In the genomic region with DNA sequence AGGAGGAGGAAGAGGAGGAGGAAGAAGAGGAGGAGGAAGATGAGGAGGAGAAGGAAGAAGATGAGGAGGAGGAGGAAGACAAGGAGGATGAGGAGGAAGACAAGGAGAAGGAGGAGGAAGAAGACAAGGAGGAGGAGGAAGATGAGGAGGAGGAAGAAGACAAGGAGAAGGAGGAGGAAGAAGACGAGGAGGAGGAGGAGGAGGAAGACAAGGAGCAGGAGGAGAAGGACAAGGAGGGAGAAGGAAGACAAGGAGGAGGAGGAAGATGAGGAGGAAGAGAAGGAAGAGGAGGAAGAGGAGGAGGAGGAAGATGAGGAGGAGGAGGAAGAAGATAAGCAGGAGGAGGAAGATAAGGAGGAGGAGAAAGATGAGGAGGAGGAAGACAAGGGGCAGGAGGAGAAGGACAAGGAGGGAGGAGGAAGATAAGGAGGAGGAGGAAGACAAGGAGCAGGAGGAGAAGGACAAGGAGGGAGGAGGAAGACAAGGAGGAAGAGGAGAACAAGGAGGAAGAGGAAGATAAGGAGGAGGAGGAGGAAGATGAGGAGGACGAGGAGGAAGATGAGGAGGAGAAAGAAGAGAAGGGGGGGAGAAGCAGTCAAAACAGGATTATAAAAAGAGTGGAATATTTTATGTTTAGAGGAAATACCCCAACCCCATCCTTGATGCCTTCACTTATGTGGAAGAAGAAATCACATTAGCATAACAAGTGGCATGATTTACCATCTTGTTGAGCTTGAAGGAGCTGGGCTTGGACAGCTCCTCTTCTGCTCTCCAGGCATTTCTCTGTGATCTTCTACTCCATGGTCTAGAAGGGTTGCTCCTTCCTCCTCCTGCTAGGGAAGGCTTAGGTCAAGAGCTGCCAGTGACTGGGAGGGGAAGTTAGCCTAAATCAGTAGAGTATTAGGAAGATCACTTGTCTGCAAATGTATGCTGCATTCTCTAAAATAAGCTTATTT, we compare ENCODE assay signal across 15 cellular contexts. TPM values are rescaled to one million over a fixed set of nuclear protein-coding genes. Genes with fewer than 3 reads are reported as not detected.
DNase-seq lines count a peak whose midpoint lies in the region; ATAC-seq, FAIRE-seq and TF ChIP-seq lines count a peak whose summit lies in the region.
"Had no signal": no experiment of that assay in that cellular context is flagged by ENCODE, and none has a peak within 500 bp of the region (broad histone marks: within the 10 kb centered on the region; RNA-seq: fewer than 3 reads in every experiment).

No MANE protein-coding gene starts in this region.

- H3K36me3 Mint-ChIP-seq in stimulated activated naive B cell treated with anti-CD40 and anti-IgM and Interleukin-4, amounts not matched to agents 10 μg/mL and 1 μg/mL and 100 μg/mL, for 72 hours, result no peaks in the 10 kb centered on the region
- H3K36me3 Mint-ChIP-seq in glutamatergic neuron (ENCODE audit: unreplicated experiment), result peaks cover 4% of the 10 kb centered on the region
- H3K36me3 Mint-ChIP-seq: CD14-positive monocyte; CD4-positive, alpha-beta memory T cell had no signal

- DNase-seq in A549 (ENCODE audit: low read depth in 1 of 2, low spot score in 1 of 2), result no peak
- no peak for DNase-seq in DND-41
- DNase-seq in NB4 (ENCODE audit: low read depth), result peak; percentile 3
- DNase-seq in stimulated activated naive B cell treated with anti-CD40 and anti-IgM and Interleukin-4, amounts not matched to agents 10 μg/mL and 1 μg/mL and 100 μg/mL, for 72 hours, result no peak
- DNase-seq in glutamatergic neuron, result no peak
- DNase-seq in activated T-cell treated with anti-CD3 and anti-CD28 coated beads for 4 hours, result no peak
- DNase-seq: CD4-positive, alpha-beta memory T cell; DMS153; DMS79; GF-D8; H9 had no signal

- WGBS in A549 (ENCODE audit: missing lambda C conversion rate), result 50% methylated on average over 2 of the region's 2 CpGs

- H3K27me3 ChIP-seq in DND-41 (ENCODE audit: insufficient read depth, low read length, poor library complexity), result no peaks in the 10 kb centered on the region
- H3K27me3 ChIP-seq: BLaER1 had no signal

- no peaks in the 10 kb centered on the region for H3K36me3 ChIP-seq in DND-41 (ENCODE audit: insufficient read depth, low read length)
- H3K36me3 ChIP-seq: BLaER1 had no signal

- TF ChIP-seq CTCF in A549 (IDR thresholded peaks at IDR 0.05) (no peak), DND-41 (IDR thresholded peaks at IDR 0.05; ENCODE audit: borderline replicate concordance, extremely low read depth, low read length, poor library complexity, severe bottlenecking) (no peak), NB4 (IDR thresholded peaks at IDR 0.05; ENCODE audit: low read depth, low read length) (no peak), glutamatergic neuron (IDR thresholded peaks at IDR 0.05; ENCODE audit: partially characterized antibody, unreplicated experiment) (no peak)

- H3K4me3 ChIP-seq in A549, result no peak overlapping the region
- no peak overlapping the region for H3K4me3 ChIP-seq in DND-41 (ENCODE audit: low read depth in 1 of 2, low read length in 2 of 2)
- H3K4me3 ChIP-seq in NB4 (ENCODE audit: low read depth, low read length), result no peak overlapping the region
- H3K4me3 ChIP-seq: BLaER1, K562 had no signal

- TF ChIP-seq EP300 in A549 (IDR thresholded peaks at IDR 0.05), result no peak

- no peaks in the 10 kb centered on the region for H3K9me3 ChIP-seq in A549
- H3K9me3 ChIP-seq in DND-41 (ENCODE audit: insufficient read depth, low read length, severe bottlenecking), result no peaks in the 10 kb centered on the region
- H3K9me3 ChIP-seq: BLaER1 had no signal

- no peaks in the 10 kb centered on the region for H3K4me1 Mint-ChIP-seq in stimulated activated naive B cell treated with anti-CD40 and anti-IgM and Interleukin-4, amounts not matched to agents 10 μg/mL and 1 μg/mL and 100 μg/mL, for 72 hours
- no peaks in the 10 kb centered on the region for H3K4me1 Mint-ChIP-seq in glutamatergic neuron (ENCODE audit: low read depth, unreplicated experiment)
- H3K4me1 Mint-ChIP-seq: CD4-positive, alpha-beta memory T cell; H9 had no signal

- H3K27me3 Mint-ChIP-seq in stimulated activated naive B cell treated with anti-CD40 and anti-IgM and Interleukin-4, amounts not matched to agents 10 μg/mL and 1 μg/mL and 100 μg/mL, for 72 hours, result peaks cover 19 to 25% of the 10 kb centered on the region in 2 donors
- no peaks in the 10 kb centered on the region for H3K27me3 Mint-ChIP-seq in glutamatergic neuron (ENCODE audit: unreplicated experiment)

- TF ChIP-seq RAD21 in A549 (conservative IDR thresholded peaks at IDR 0.05 in 1 of 2, IDR thresholded peaks at IDR 0.05 in 1 of 2), result no peak

- TF ChIP-seq POLR2A in A549 (IDR thresholded peaks at IDR 0.05; ENCODE audit: low read length), result no peak
- no peak for TF ChIP-seq POLR2A in NB4 (IDR thresholded peaks at IDR 0.05; ENCODE audit: extremely low read depth, insufficient read length)

- CTCF ChIA-PET in A549 (lab: Yijun Ruan, JAX), result interaction anchor here (0.7 kb wide), 1 partner anchor 17 kb away, joined by 3 read pairs; no protein-coding TSS in a partner anchor

- H3K4me2 ChIP-seq in A549, result no peak overlapping the region
- H3K4me2 ChIP-seq in DND-41 (ENCODE audit: insufficient read depth, low read length), result no peak overlapping the region
- H3K4me2 ChIP-seq: BLaER1 had no signal

- no peaks in the 10 kb centered on the region for H3K79me2 ChIP-seq in DND-41 (ENCODE audit: insufficient read depth, low read length)

- no peaks in the 10 kb centered on the region for H4K20me1 ChIP-seq in DND-41 (ENCODE audit: insufficient read depth, low read length)
- H4K20me1 ChIP-seq: BLaER1 had no signal

- ATAC-seq in A549 (no peak), DND-41 (ENCODE audit: insufficient read depth, low read depth) (0 out of 3 replicates have a peak, but pooled peaks have one; percentile 42)
- ATAC-seq in stimulated activated naive B cell treated with anti-CD40 and anti-IgM and Interleukin-4, amounts not matched to agents 10 μg/mL and 1 μg/mL and 100 μg/mL, for 72 hours (replicated peaks), result peak in 1 of 2 donors; percentile 23
- ATAC-seq: K562 had no signal

- no peak overlapping the region for H2AFZ ChIP-seq in DND-41 (ENCODE audit: low read depth, low read length)

- H3K9ac ChIP-seq in DND-41 (ENCODE audit: low read depth, low read length), result no peak overlapping the region
- H3K9ac ChIP-seq: BLaER1 had no signal

- H3K4me3 Mint-ChIP-seq in stimulated activated naive B cell treated with anti-CD40 and anti-IgM and Interleukin-4, amounts not matched to agents 10 μg/mL and 1 μg/mL and 100 μg/mL, for 72 hours, result no peak overlapping the region
- H3K4me3 Mint-ChIP-seq in glutamatergic neuron (ENCODE audit: unreplicated experiment), result no peak overlapping the region
- H3K4me3 Mint-ChIP-seq: CD14-positive monocyte; CD4-positive, alpha-beta memory T cell; H9 had no signal

- peak overlapping the region; percentile 25 for H3K27ac Mint-ChIP-seq in stimulated activated naive B cell treated with anti-CD40 and anti-IgM and Interleukin-4, amounts not matched to agents 10 μg/mL and 1 μg/mL and 100 μg/mL, for 72 hours
- no peak overlapping the region for H3K27ac Mint-ChIP-seq in glutamatergic neuron (ENCODE audit: unreplicated experiment)
- H3K27ac Mint-ChIP-seq: CD14-positive monocyte; CD4-positive, alpha-beta memory T cell; H9 had no signal

- peaks cover 2 to 3% of the 10 kb centered on the region in 2 donors for H3K9me3 Mint-ChIP-seq in stimulated activated naive B cell treated with anti-CD40 and anti-IgM and Interleukin-4, amounts not matched to agents 10 μg/mL and 1 μg/mL and 100 μg/mL, for 72 hours
- peaks cover 1% of the 10 kb centered on the region for H3K9me3 Mint-ChIP-seq in glutamatergic neuron (ENCODE audit: unreplicated experiment)

- no peak for FAIRE-seq in A549 (lab: Jason Lieb, UNC)
- FAIRE-seq: A204.1, K562 had no signal

- POLR2A ChIA-PET in A549 (lab: Yijun Ruan, JAX), result no interaction called here

- H3K27ac ChIP-seq in A549, result no peak overlapping the region
- no peak overlapping the region for H3K27ac ChIP-seq in DND-41 (ENCODE audit: low read length)
- H3K27ac ChIP-seq: BLaER1 had no signal

- H3K4me1 ChIP-seq in A549 (no peaks in the 10 kb centered on the region), DND-41 (ENCODE audit: insufficient read depth, low read length) (no peaks in the 10 kb centered on the region)
- H3K4me1 ChIP-seq: BLaER1 had no signal

TF ChIP-seq in A549, 52 proteins besides CTCF, POLR2A, EP300 and RAD21:
- TF ChIP-seq SREBF2 (IDR thresholded peaks at IDR 0.05), result no peak
- TF ChIP-seq, protein P1, sequence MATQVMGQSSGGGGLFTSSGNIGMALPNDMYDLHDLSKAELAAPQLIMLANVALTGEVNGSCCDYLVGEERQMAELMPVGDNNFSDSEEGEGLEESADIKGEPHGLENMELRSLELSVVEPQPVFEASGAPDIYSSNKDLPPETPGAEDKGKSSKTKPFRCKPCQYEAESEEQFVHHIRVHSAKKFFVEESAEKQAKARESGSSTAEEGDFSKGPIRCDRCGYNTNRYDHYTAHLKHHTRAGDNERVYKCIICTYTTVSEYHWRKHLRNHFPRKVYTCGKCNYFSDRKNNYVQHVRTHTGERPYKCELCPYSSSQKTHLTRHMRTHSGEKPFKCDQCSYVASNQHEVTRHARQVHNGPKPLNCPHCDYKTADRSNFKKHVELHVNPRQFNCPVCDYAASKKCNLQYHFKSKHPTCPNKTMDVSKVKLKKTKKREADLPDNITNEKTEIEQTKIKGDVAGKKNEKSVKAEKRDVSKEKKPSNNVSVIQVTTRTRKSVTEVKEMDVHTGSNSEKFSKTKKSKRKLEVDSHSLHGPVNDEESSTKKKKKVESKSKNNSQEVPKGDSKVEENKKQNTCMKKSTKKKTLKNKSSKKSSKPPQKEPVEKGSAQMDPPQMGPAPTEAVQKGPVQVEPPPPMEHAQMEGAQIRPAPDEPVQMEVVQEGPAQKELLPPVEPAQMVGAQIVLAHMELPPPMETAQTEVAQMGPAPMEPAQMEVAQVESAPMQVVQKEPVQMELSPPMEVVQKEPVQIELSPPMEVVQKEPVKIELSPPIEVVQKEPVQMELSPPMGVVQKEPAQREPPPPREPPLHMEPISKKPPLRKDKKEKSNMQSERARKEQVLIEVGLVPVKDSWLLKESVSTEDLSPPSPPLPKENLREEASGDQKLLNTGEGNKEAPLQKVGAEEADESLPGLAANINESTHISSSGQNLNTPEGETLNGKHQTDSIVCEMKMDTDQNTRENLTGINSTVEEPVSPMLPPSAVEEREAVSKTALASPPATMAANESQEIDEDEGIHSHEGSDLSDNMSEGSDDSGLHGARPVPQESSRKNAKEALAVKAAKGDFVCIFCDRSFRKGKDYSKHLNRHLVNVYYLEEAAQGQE (IDR thresholded peaks at IDR 0.05), result peak; percentile 29; the same call in 1 of the 2 replicates

RNA-seq across cellular contexts. Expression of a gene that starts 45.3 kb away (rescaled TPM):
- polyA plus RNA-seq in A549 (2011; rRNA removed) (21.1 and 26.1 TPM in 2 replicates), A549 (2017; fragmentation: RNase III; extraction: RNeasy Plus Mini Kit Qiagen cat#74134 plus additional on column Dnase treatment) (32.1 to 37.3 TPM (median 35.4 TPM) in 3 replicates)
- 29.8 and 35.5 TPM in 2 replicates for polyA plus RNA-seq in A549 (2012; cell fraction: cytosol; rRNA removed)
- 20.9 and 33.2 TPM in 2 replicates for polyA plus RNA-seq in A549 (2012; cell fraction: nucleus; rRNA removed)
- 33.6 and 34.5 TPM in 2 replicates for polyA minus RNA-seq in A549 (2011; rRNA and poly(A)+ RNA removed)
- total RNA-seq in glutamatergic neuron (ENCODE audit: unreplicated experiment), result 18.8 TPM
- total RNA-seq: K562 had no signal
- polyA plus RNA-seq: CD14-positive monocyte, K562 had no signal
